In the genomic region with DNA sequence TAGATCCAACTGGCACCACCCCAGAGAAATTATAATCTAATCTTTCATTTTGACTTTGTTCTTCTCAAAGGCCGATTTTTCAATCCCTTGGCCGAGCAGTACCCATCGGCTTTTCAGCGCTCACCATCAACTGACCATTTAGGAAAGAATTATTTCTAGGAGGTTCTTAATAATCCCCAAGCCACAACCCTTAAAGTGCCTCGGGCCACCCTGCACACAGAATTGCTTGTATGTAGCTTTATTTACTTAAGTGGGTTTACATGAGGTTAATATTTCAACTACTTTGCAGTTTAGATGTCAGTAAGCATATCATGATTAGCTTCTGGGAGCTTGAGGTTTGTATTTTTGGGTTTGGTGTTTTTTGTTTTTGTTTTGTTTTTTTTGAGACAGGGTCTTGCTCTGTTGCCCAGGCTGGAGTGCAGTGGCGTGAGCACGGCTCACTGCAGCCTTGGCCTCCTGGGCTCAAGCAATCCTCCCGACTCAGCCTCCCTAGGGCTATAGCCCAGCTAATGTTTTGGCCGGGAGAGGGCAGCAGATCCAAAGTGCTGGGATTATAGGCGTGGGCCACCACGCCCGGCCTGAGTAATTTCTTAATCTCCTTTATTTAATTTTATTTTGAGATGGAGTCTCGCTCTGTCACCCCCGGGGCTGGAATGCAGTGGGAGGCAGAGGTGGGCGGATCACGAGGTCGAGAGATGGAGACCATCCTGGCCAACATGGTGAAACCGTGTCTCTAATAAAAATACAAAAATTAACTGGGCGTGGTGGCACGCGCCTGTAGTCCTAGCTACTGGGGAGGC, we compare ENCODE assay signal across 1 cellular context.
TF ChIP-seq lines count a peak whose summit lies in the region.

No MANE protein-coding gene starts in this region.

TF ChIP-seq in HepG2, 621 proteins besides CTCF, POLR2A, EP300 and RAD21 (continued from another document and continues in another):
- no peak for TF ChIP-seq ATF2 (CRISPR knock-in tag; IDR thresholded peaks at IDR 0.05)
- no peak for TF ChIP-seq KDM5B (CRISPR knock-in tag; IDR thresholded peaks at IDR 0.05; ENCODE audit: borderline replicate concordance)
- TF ChIP-seq MBNL3 (CRISPR knock-in tag; conservative IDR thresholded peaks at IDR 0.05): no peak
- no peak for TF ChIP-seq ZNF788 (CRISPR knock-in tag; IDR thresholded peaks at IDR 0.05; ENCODE audit: borderline replicate concordance)
- TF ChIP-seq ZFP1 (CRISPR knock-in tag; IDR thresholded peaks at IDR 0.05): no peak
- no peak for TF ChIP-seq FOXC1 (CRISPR knock-in tag; IDR thresholded peaks at IDR 0.05; ENCODE audit: borderline replicate concordance)
- TF ChIP-seq THAP11 (CRISPR knock-in tag; IDR thresholded peaks at IDR 0.05): no peak
- TF ChIP-seq ZFP36L1 (CRISPR knock-in tag; IDR thresholded peaks at IDR 0.05): no peak
- TF ChIP-seq, protein P1, sequence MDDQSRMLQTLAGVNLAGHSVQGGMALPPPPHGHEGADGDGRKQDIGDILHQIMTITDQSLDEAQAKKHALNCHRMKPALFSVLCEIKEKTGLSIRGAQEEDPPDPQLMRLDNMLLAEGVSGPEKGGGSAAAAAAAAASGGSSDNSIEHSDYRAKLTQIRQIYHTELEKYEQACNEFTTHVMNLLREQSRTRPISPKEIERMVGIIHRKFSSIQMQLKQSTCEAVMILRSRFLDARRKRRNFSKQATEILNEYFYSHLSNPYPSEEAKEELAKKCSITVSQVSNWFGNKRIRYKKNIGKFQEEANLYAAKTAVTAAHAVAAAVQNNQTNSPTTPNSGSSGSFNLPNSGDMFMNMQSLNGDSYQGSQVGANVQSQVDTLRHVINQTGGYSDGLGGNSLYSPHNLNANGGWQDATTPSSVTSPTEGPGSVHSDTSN (CRISPR knock-in tag; IDR thresholded peaks at IDR 0.05; ENCODE audit: borderline replicate concordance): no peak
- peak; percentile 94 for TF ChIP-seq ADNP (CRISPR knock-in tag; IDR thresholded peaks at IDR 0.05)
- no peak for TF ChIP-seq ZNF17 (CRISPR knock-in tag; IDR thresholded peaks at IDR 0.05)
- TF ChIP-seq ZIK1 (CRISPR knock-in tag; IDR thresholded peaks at IDR 0.05; ENCODE audit: borderline replicate concordance, low read depth): no peak
- peak; percentile 29; the same call in 1 of the 2 replicates for TF ChIP-seq NCOR1 (IDR thresholded peaks at IDR 0.05; ENCODE audit: borderline replicate concordance, low read length)
- TF ChIP-seq CCAR2 (optimal IDR thresholded peaks at IDR 0.05; ENCODE audit: low read depth, low read length): no peak
- no peak for TF ChIP-seq EHMT2 (IDR thresholded peaks at IDR 0.05; ENCODE audit: borderline replicate concordance, low read depth, low read length)
- TF ChIP-seq HDAC1 (CRISPR knock-in tag; IDR thresholded peaks at IDR 0.05): peak; percentile 17
- TF ChIP-seq MED1 (CRISPR knock-in tag; IDR thresholded peaks at IDR 0.05): peak; percentile 15; the same call in 1 of the 2 replicates
- TF ChIP-seq ZNF136 (CRISPR knock-in tag; IDR thresholded peaks at IDR 0.05; ENCODE audit: low read depth): no peak
- TF ChIP-seq ZNF589 (CRISPR knock-in tag; conservative IDR thresholded peaks at IDR 0.05): no peak
- no peak for TF ChIP-seq TSC22D2 (CRISPR knock-in tag; IDR thresholded peaks at IDR 0.05; ENCODE audit: borderline replicate concordance)
- TF ChIP-seq NR2C2 (CRISPR knock-in tag; IDR thresholded peaks at IDR 0.05; ENCODE audit: borderline replicate concordance): no peak
- TF ChIP-seq, protein P2, sequence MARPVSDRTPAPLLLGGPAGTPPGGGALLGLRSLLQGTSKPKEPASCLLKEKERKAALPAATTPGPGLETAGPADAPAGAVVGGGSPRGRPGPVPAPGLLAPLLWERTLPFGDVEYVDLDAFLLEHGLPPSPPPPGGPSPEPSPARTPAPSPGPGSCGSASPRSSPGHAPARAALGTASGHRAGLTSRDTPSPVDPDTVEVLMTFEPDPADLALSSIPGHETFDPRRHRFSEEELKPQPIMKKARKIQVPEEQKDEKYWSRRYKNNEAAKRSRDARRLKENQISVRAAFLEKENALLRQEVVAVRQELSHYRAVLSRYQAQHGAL (CRISPR knock-in tag; IDR thresholded peaks at IDR 0.05; ENCODE audit: not compliant biosample characterization): no peak
- no peak for TF ChIP-seq RFXANK (CRISPR knock-in tag; IDR thresholded peaks at IDR 0.05)
- no peak for TF ChIP-seq ZNF20 (CRISPR knock-in tag; IDR thresholded peaks at IDR 0.05)
- no peak for TF ChIP-seq ZNF367 (CRISPR knock-in tag; IDR thresholded peaks at IDR 0.05; ENCODE audit: borderline replicate concordance)
- TF ChIP-seq CREB1 (IDR thresholded peaks at IDR 0.05): no peak
- no peak for TF ChIP-seq CREB1 (CRISPR knock-in tag; IDR thresholded peaks at IDR 0.05)
- TF ChIP-seq EEA1 (CRISPR knock-in tag; IDR thresholded peaks at IDR 0.05; ENCODE audit: borderline replicate concordance): no peak
- TF ChIP-seq CHCHD3 (CRISPR knock-in tag; IDR thresholded peaks at IDR 0.05): no peak
- TF ChIP-seq, protein P3, sequence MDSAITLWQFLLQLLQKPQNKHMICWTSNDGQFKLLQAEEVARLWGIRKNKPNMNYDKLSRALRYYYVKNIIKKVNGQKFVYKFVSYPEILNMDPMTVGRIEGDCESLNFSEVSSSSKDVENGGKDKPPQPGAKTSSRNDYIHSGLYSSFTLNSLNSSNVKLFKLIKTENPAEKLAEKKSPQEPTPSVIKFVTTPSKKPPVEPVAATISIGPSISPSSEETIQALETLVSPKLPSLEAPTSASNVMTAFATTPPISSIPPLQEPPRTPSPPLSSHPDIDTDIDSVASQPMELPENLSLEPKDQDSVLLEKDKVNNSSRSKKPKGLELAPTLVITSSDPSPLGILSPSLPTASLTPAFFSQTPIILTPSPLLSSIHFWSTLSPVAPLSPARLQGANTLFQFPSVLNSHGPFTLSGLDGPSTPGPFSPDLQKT (CRISPR knock-in tag; IDR thresholded peaks at IDR 0.05; ENCODE audit: borderline replicate concordance): no peak
- TF ChIP-seq ETV5 (CRISPR knock-in tag; IDR thresholded peaks at IDR 0.05; ENCODE audit: borderline replicate concordance): no peak
- TF ChIP-seq RORA (CRISPR knock-in tag; IDR thresholded peaks at IDR 0.05): no peak
- no peak; the same call in 1 of the 2 replicates for TF ChIP-seq NAIF1 (CRISPR knock-in tag; IDR thresholded peaks at IDR 0.05; ENCODE audit: borderline replicate concordance)
- TF ChIP-seq, protein P4, sequence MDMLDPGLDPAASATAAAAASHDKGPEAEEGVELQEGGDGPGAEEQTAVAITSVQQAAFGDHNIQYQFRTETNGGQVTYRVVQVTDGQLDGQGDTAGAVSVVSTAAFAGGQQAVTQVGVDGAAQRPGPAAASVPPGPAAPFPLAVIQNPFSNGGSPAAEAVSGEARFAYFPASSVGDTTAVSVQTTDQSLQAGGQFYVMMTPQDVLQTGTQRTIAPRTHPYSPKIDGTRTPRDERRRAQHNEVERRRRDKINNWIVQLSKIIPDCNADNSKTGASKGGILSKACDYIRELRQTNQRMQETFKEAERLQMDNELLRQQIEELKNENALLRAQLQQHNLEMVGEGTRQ (IDR thresholded peaks at IDR 0.05; ENCODE audit: low read depth, low read length): no peak
- TF ChIP-seq, protein P4 (CRISPR knock-in tag; IDR thresholded peaks at IDR 0.05; ENCODE audit: borderline replicate concordance): no peak
- 0 out of 2 replicates have a peak, but pooled peaks have one; percentile 16 for TF ChIP-seq LCORL (IDR thresholded peaks at IDR 0.05)
- no peak for TF ChIP-seq LCORL (CRISPR knock-in tag; IDR thresholded peaks at IDR 0.05)
- TF ChIP-seq, protein P5, sequence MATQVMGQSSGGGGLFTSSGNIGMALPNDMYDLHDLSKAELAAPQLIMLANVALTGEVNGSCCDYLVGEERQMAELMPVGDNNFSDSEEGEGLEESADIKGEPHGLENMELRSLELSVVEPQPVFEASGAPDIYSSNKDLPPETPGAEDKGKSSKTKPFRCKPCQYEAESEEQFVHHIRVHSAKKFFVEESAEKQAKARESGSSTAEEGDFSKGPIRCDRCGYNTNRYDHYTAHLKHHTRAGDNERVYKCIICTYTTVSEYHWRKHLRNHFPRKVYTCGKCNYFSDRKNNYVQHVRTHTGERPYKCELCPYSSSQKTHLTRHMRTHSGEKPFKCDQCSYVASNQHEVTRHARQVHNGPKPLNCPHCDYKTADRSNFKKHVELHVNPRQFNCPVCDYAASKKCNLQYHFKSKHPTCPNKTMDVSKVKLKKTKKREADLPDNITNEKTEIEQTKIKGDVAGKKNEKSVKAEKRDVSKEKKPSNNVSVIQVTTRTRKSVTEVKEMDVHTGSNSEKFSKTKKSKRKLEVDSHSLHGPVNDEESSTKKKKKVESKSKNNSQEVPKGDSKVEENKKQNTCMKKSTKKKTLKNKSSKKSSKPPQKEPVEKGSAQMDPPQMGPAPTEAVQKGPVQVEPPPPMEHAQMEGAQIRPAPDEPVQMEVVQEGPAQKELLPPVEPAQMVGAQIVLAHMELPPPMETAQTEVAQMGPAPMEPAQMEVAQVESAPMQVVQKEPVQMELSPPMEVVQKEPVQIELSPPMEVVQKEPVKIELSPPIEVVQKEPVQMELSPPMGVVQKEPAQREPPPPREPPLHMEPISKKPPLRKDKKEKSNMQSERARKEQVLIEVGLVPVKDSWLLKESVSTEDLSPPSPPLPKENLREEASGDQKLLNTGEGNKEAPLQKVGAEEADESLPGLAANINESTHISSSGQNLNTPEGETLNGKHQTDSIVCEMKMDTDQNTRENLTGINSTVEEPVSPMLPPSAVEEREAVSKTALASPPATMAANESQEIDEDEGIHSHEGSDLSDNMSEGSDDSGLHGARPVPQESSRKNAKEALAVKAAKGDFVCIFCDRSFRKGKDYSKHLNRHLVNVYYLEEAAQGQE (IDR thresholded peaks at IDR 0.05; ENCODE audit: borderline replicate concordance in 1 of 2, low read depth in 1 of 2, low read length in 2 of 2): no peak
- TF ChIP-seq, protein P6, sequence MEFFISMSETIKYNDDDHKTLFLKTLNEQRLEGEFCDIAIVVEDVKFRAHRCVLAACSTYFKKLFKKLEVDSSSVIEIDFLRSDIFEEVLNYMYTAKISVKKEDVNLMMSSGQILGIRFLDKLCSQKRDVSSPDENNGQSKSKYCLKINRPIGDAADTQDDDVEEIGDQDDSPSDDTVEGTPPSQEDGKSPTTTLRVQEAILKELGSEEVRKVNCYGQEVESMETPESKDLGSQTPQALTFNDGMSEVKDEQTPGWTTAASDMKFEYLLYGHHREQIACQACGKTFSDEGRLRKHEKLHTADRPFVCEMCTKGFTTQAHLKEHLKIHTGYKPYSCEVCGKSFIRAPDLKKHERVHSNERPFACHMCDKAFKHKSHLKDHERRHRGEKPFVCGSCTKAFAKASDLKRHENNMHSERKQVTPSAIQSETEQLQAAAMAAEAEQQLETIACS (CRISPR knock-in tag; IDR thresholded peaks at IDR 0.05): no peak
- TF ChIP-seq ZNF253 (CRISPR knock-in tag; IDR thresholded peaks at IDR 0.05; ENCODE audit: borderline replicate concordance): no peak
- no peak for TF ChIP-seq SYNCRIP (IDR thresholded peaks at IDR 0.05; ENCODE audit: insufficient read depth, low read depth, low read length)
- TF ChIP-seq KAT7 (CRISPR knock-in tag; IDR thresholded peaks at IDR 0.05; ENCODE audit: borderline replicate concordance): no peak
- TF ChIP-seq, protein P7, sequence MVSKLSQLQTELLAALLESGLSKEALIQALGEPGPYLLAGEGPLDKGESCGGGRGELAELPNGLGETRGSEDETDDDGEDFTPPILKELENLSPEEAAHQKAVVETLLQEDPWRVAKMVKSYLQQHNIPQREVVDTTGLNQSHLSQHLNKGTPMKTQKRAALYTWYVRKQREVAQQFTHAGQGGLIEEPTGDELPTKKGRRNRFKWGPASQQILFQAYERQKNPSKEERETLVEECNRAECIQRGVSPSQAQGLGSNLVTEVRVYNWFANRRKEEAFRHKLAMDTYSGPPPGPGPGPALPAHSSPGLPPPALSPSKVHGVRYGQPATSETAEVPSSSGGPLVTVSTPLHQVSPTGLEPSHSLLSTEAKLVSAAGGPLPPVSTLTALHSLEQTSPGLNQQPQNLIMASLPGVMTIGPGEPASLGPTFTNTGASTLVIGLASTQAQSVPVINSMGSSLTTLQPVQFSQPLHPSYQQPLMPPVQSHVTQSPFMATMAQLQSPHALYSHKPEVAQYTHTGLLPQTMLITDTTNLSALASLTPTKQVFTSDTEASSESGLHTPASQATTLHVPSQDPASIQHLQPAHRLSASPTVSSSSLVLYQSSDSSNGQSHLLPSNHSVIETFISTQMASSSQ (IDR thresholded peaks at IDR 0.05; ENCODE audit: low read depth): no peak
- TF ChIP-seq, protein P7 (CRISPR knock-in tag; IDR thresholded peaks at IDR 0.05; ENCODE audit: borderline replicate concordance): no peak
- TF ChIP-seq, protein P8, sequence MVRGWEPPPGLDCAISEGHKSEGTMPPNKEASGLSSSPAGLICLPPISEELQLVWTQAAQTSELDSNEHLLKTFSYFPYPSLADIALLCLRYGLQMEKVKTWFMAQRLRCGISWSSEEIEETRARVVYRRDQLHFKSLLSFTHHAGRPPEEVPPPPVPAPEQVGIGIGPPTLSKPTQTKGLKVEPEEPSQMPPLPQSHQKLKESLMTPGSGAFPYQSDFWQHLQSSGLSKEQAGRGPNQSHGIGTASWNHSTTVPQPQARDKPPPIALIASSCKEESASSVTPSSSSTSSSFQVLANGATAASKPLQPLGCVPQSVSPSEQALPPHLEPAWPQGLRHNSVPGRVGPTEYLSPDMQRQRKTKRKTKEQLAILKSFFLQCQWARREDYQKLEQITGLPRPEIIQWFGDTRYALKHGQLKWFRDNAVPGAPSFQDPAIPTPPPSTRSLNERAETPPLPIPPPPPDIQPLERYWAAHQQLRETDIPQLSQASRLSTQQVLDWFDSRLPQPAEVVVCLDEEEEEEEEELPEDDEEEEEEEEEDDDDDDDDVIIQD (CRISPR knock-in tag; IDR thresholded peaks at IDR 0.05; ENCODE audit: low read depth): no peak
